ENCODE assay signal across 25 cellular contexts in the genomic region with DNA sequence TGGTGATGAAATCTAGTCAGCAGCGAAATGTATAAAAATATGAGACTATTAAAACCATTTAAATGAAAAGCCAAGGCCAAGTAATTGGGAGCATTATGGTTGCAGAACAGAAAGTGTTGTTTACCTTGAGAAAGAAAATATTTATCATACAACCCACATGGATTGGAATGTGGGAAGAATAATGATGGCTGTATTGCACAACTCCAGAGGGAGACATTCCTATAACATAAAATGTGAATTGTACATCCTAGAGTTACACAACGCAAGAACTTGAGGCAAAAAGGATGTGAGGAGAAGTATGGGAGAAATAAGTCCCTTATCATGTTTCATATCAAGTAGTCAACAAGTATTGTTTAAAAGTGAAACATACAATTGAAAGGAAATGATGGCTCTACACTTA.
"Had no signal": no experiment of that assay in that cellular context is flagged by ENCODE, and none has a peak within 500 bp of the region (broad histone marks: within the 10 kb centered on the region; RNA-seq: fewer than 3 reads in every experiment).

No MANE protein-coding gene starts in this region.

- H3K27me3 ChIP-seq: adrenal gland, breast epithelium, Peyer's patch, SJSA1 had no signal

- DNase-seq: activated CD4-positive, alpha-beta T cell treated with anti-CD3 and anti-CD28 coated beads for 4 hours; activated CD8-positive, alpha-beta memory T cell treated with anti-CD3 and anti-CD28 coated beads, Interleukin-2, amount 50 U/mL, for 4 hours; activated CD8-positive, alpha-beta T cell treated with anti-CD3 and anti-CD28 coated beads for 36 hours; activated gamma-delta T cell treated with Interleukin-2 at 50 U/mL for 16 hours; activated naive CD4-positive, alpha-beta T cell treated with anti-CD3 and anti-CD28 coated beads, Interleukin-2, amount 10 ng/mL, durations not matched to agents 7 days and 5 days; activated naive CD8-positive, alpha-beta T cell treated with anti-CD3 and anti-CD28 coated beads for 36 hours; activated T-cell treated with anti-CD3 and anti-CD28 coated beads, Interleukin-2, amount 50 U/mL, for 72 hours; adrenal gland; aorta; Kasumi-1; NCI-H1048; NCI-H146; NCI-H1930; NCI-H345; NCI-H510A; NK-92 treated with Interleukin-12 subunit alpha and Interleukin-12 subunit beta, amount 100 ng/mL, for 24 hours; OCI-M1; Peyer's patch; Right ventricle myocardium superior; SW 1271 had no signal

- ATAC-seq: activated CD4-positive, CD25-positive, alpha-beta regulatory T cell treated with anti-CD3 and anti-CD28 coated beads, Interleukin-2, amount 50 U/mL, for 24 hours; activated CD8-positive, alpha-beta T cell treated with anti-CD3 and anti-CD28 coated beads for 36 hours; activated T-cell treated with anti-CD3 and anti-CD28 coated beads, Interleukin-2, amount 50 U/mL, for 72 hours; SK-N-SH treated with all-trans-retinoic acid at 6 μM for 48 hours had no signal

- H3K4me3 ChIP-seq: adrenal gland, breast epithelium, Peyer's patch, SJSA1 had no signal

- H3K27ac ChIP-seq: adrenal gland, breast epithelium, Peyer's patch, RWPE1, SJSA1 had no signal

- H3K9me3 ChIP-seq: adrenal gland, breast epithelium, Peyer's patch, SJSA1 had no signal

- H3K4me1 ChIP-seq: adrenal gland, breast epithelium, Peyer's patch, SJSA1 had no signal

- H3K36me3 ChIP-seq: adrenal gland, breast epithelium, Peyer's patch, SJSA1 had no signal
